ENCODE assay signal across 8 cellular contexts in genomic region chr3:45612918-45613602, GRCh38. TPM values are rescaled to one million over a fixed set of nuclear protein-coding genes. Genes with fewer than 3 reads are reported as not detected.
A peak's percentile ranks its signal among the peaks of the same experiment; 100 is the strongest.
DNase-seq lines count a peak whose midpoint lies in the region; ATAC-seq and TF ChIP-seq lines count a peak whose summit lies in the region.

No MANE protein-coding gene starts in this region.

- H3K27ac Mint-ChIP-seq in stimulated activated naive B cell treated with anti-CD40 and anti-IgM and Interleukin-4, amounts not matched to agents 10 μg/mL and 1 μg/mL and 100 μg/mL, for 72 hours = peak overlapping the region; percentile 27

- WGBS in right cardiac atrium = 69% methylated on average over 7 of the region's 7 CpGs

- peak overlapping the region; percentile 15 to 56 for H3K4me3 Mint-ChIP-seq in stimulated activated naive B cell treated with anti-CD40 and anti-IgM and Interleukin-4, amounts not matched to agents 10 μg/mL and 1 μg/mL and 100 μg/mL, for 72 hours

- no peaks in the 10 kb centered on the region for H3K9me3 ChIP-seq in right cardiac atrium (ENCODE audit: control insufficient read depth, low read length)
- no peaks in the 10 kb centered on the region for H3K9me3 ChIP-seq in BE2C

- H3K27ac ChIP-seq in right cardiac atrium (ENCODE audit: low read length) (peak overlapping the region; percentile 10), VCaP (peak overlapping the region; percentile 24)

- H3K36me3 ChIP-seq in BE2C = no peaks in the 10 kb centered on the region

- DNase-seq in right cardiac atrium (no peak), left ventricle myocardium superior (no peak), putamen (ENCODE audit: low spot score) (no peak), BE2C (no peak), amygdala (lab: John Stamatoyannopoulos, UW) (no peak)
- peak; percentile 24 for DNase-seq in stimulated activated naive B cell treated with anti-CD40 and anti-IgM and Interleukin-4, amounts not matched to agents 10 μg/mL and 1 μg/mL and 100 μg/mL, for 72 hours

- H3K36me3 Mint-ChIP-seq in stimulated activated naive B cell treated with anti-CD40 and anti-IgM and Interleukin-4, amounts not matched to agents 10 μg/mL and 1 μg/mL and 100 μg/mL, for 72 hours = peaks cover 43 to 51% of the 10 kb centered on the region in 2 donors

- H3K4me1 ChIP-seq in right cardiac atrium (ENCODE audit: control insufficient read depth, insufficient read depth, low read length) = peaks cover 26% of the 10 kb centered on the region
- H3K4me1 ChIP-seq in BE2C = no peaks in the 10 kb centered on the region

- intact Hi-C loops in right cardiac atrium (cut with DNase I) = no loop called here
- intact Hi-C loops in left ventricle myocardium superior (cut with micrococcal nuclease) = no loop called here

- no peak overlapping the region for H3K4me3 ChIP-seq in right cardiac atrium (ENCODE audit: low read length)
- H3K4me3 ChIP-seq in BE2C (ENCODE audit: low read depth, low read length) = no peak overlapping the region

- H3K4me1 Mint-ChIP-seq in stimulated activated naive B cell treated with anti-CD40 and anti-IgM and Interleukin-4, amounts not matched to agents 10 μg/mL and 1 μg/mL and 100 μg/mL, for 72 hours = peaks cover 58 to 87% of the 10 kb centered on the region in 2 donors

- ATAC-seq in right cardiac atrium (no peak), left ventricle myocardium superior (no peak), HG03139 (IDR thresholded peaks at IDR 0.05; ENCODE audit: unreplicated experiment) (peak; percentile 80)
- peak; percentile 88 to 89 for ATAC-seq in stimulated activated naive B cell treated with anti-CD40 and anti-IgM and Interleukin-4, amounts not matched to agents 10 μg/mL and 1 μg/mL and 100 μg/mL, for 72 hours (replicated peaks)

- no peaks in the 10 kb centered on the region for H3K9me3 Mint-ChIP-seq in stimulated activated naive B cell treated with anti-CD40 and anti-IgM and Interleukin-4, amounts not matched to agents 10 μg/mL and 1 μg/mL and 100 μg/mL, for 72 hours

- TF ChIP-seq CTCF in VCaP (conservative IDR thresholded peaks at IDR 0.05) (no peak), BE2C (IDR thresholded peaks at IDR 0.05; ENCODE audit: low read depth, low read length) (no peak)

- H3K27me3 ChIP-seq in right cardiac atrium (ENCODE audit: control insufficient read depth, insufficient read depth) (no peaks in the 10 kb centered on the region), BE2C (no peaks in the 10 kb centered on the region)

- H3K27me3 Mint-ChIP-seq in stimulated activated naive B cell treated with anti-CD40 and anti-IgM and Interleukin-4, amounts not matched to agents 10 μg/mL and 1 μg/mL and 100 μg/mL, for 72 hours = no peaks in the 10 kb centered on the region

RNA-seq across cellular contexts. Expression of gene LIMD1, which starts 18.5 kb away (rescaled TPM):
- total RNA-seq in right cardiac atrium (10 to 100 TPM; 18.6 to 25.4 (median 22.2) TPM), left ventricle myocardium superior (31.9 TPM)
- polyA plus RNA-seq in right cardiac atrium = 8.7 TPM
- 4.1 TPM for polyA plus RNA-seq in BE2C (2012; ENCODE audit: insufficient read depth, insufficient read length, low read depth)

Comparison
In these comparisons a context has a peak if more than half of its experiments do, and no peak if none do; other contexts are left out.
1. ATAC-seq: peak in HG03139 (single experiment) and stimulated activated naive B cell treated with anti-CD40 and anti-IgM and Interleukin-4, amounts not matched to agents 10 μg/mL and 1 μg/mL and 100 μg/mL, for 72 hours (2 of 2); none in right cardiac atrium (0 of 2) and left ventricle myocardium superior (single experiment).